Comparison of ENCODE assay signal across 26 cellular contexts in genomic region chr19:41599175-41599966, GRCh38. TPM values are rescaled to one million over a fixed set of nuclear protein-coding genes. Genes with fewer than 3 reads are reported as not detected.
"Had no signal": no experiment of that assay in that cellular context is flagged by ENCODE, and none has a peak within 500 bp of the region (broad histone marks: within the 10 kb centered on the region; RNA-seq: fewer than 3 reads in every experiment).

No MANE protein-coding gene starts in this region.

- H3K27ac ChIP-seq: foreskin keratinocyte, hepatocyte, left ventricle myocardium inferior, neural progenitor cell, sigmoid colon, thoracic aorta, upper lobe of right lung, VCaP had no signal

- DNase-seq: activated CD4-positive, alpha-beta T cell treated with anti-CD3 and anti-CD28 coated beads for 36 hours; activated CD4-positive, alpha-beta T cell treated with anti-CD3 and anti-CD28 coated beads, Interleukin-2, amount 50 U/mL, for 4 hours; activated gamma-delta T cell treated with Interleukin-2 at 50 U/mL for 16 hours; activated T-cell treated with anti-CD3 and anti-CD28 coated beads, Interleukin-2, amount 50 U/mL, for 1 hour; aorta; caudate nucleus; effector CD8-positive, alpha-beta T cell; foreskin keratinocyte; kidney glomerular epithelial cell; left ventricle myocardium inferior; posterior cingulate gyrus; sigmoid colon; stimulated activated CD4-positive, alpha-beta T cell treated with anti-CD3 and anti-CD28 coated beads, Interleukin-2, amount 100 ng/mL, for 48 hours; stimulated activated CD8-positive, alpha-beta memory T cell treated with anti-CD3 and anti-CD28 coated beads, Interleukin-4, amount 100 ng/mL, for 48 hours; stimulated activated naive B cell treated with anti-CD40 and anti-IgM and Interleukin-4, amounts not matched to agents 10 μg/mL and 1 μg/mL and 100 μg/mL, for 72 hours; T-cell; upper lobe of right lung had no signal

- H3K36me3 ChIP-seq: left ventricle myocardium inferior, neural progenitor cell, sigmoid colon, thoracic aorta, upper lobe of right lung had no signal

- H3K27me3 ChIP-seq: foreskin keratinocyte, hepatocyte, neural progenitor cell had no signal

- H3K4me1 ChIP-seq: foreskin keratinocyte, left ventricle myocardium inferior, neural progenitor cell, sigmoid colon had no signal

- H3K4me3 ChIP-seq: hepatocyte, left ventricle myocardium inferior, neural progenitor cell, sigmoid colon, smooth muscle cell, thoracic aorta, upper lobe of right lung had no signal

- ATAC-seq: activated CD4-positive, alpha-beta T cell treated with anti-CD3 and anti-CD28 coated beads for 36 hours; foreskin keratinocyte; naive thymus-derived CD4-positive, alpha-beta T cell; stimulated activated naive B cell treated with anti-CD40 and anti-IgM and Interleukin-4, amounts not matched to agents 10 μg/mL and 1 μg/mL and 100 μg/mL, for 72 hours; T-cell; upper lobe of right lung had no signal

- H3K9me3 ChIP-seq: left ventricle myocardium inferior, sigmoid colon, thoracic aorta, upper lobe of right lung had no signal

RNA-seq across cellular contexts. Expression of gene CEACAM21, which starts 23.4 kb away (rescaled TPM):
- total RNA-seq: foreskin keratinocyte, renal cortical epithelial cell, smooth muscle cell had no signal
- polyA plus RNA-seq: foreskin keratinocyte, hepatocyte, smooth muscle cell had no signal

RNA-seq across cellular contexts. Expression of gene CEACAM4, which starts 27.5 kb away (rescaled TPM):
- total RNA-seq: activated CD4-positive, alpha-beta T cell treated with anti-CD3 and anti-CD28 coated beads for 36 hours; foreskin keratinocyte; glomerular endothelial cell; hepatocyte; lung microvascular endothelial cell; renal cortical epithelial cell; smooth muscle cell had no signal
- polyA plus RNA-seq: foreskin keratinocyte; hepatocyte; naive thymus-derived CD4-positive, alpha-beta T cell; smooth muscle cell had no signal
